22 cellular contexts compared by ENCODE assay signal in the genomic region with DNA sequence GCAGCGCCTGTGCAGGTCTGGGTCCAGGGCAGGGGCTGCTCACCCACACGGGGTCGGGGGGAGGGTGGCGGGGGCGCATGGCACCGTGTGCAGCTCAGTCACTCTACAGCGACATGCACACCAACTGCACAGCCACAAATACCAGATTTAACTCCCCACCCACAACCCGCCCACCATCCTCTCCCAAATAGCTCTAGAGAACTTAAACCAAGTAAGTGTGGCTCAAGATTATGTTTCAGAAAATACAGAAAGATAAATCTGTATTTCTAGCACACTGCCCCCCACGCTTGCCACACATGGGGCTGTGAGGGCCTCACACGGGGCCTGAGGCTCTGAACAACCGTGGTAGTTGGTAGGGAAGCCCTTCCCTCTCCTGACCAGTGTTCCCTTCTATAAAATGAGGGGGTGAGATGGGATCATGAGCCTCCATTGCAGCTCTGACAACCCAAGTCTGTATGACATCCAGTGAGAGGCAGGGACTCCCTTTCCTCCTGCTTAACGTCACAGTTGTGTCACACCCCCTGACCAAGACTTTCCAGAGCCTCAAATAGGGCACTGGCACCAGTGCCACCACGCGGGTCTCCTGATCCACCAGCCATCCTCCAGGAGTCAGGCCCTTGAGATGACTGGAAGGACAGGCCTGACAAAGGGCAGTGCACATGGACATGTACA.
"Had no signal": no experiment of that assay in that cellular context is flagged by ENCODE, and none has a peak within 500 bp of the region (broad histone marks: within the 10 kb centered on the region; RNA-seq: fewer than 3 reads in every experiment).

No MANE protein-coding gene starts in this region.

- H3K79me2 ChIP-seq: hepatocyte had no signal

- H3K36me3 Mint-ChIP-seq: natural killer cell had no signal

- H3K27ac ChIP-seq: brain microvascular endothelial cell, esophagus squamous epithelium, hepatocyte, right atrium auricular region, suprapubic skin, vagina, WERI-Rb-1 had no signal

- H3K9me3 ChIP-seq: esophagus squamous epithelium, right atrium auricular region, suprapubic skin, vagina had no signal

- H3K36me3 ChIP-seq: brain microvascular endothelial cell, esophagus squamous epithelium, right atrium auricular region, suprapubic skin, vagina, WERI-Rb-1 had no signal

- H3K27ac Mint-ChIP-seq: activated CD8-positive, alpha-beta memory T cell treated with anti-CD3 and anti-CD28 coated beads, Interleukin-2, amount 10 ng/mL, durations not matched to agents 7 days and 5 days; activated naive CD8-positive, alpha-beta T cell treated with anti-CD3 and anti-CD28 coated beads, Interleukin-2, amount 10 ng/mL, durations not matched to agents 7 days and 5 days; natural killer cell; progenitor cell of endocrine pancreas; T-helper 17 cell had no signal

- H3K4me2 ChIP-seq: hepatocyte had no signal

- H3K4me1 Mint-ChIP-seq: T-helper 17 cell had no signal

- H3K27me3 ChIP-seq: brain microvascular endothelial cell, esophagus squamous epithelium, hepatocyte, right atrium auricular region, suprapubic skin, vagina had no signal

- H3K4me3 ChIP-seq: esophagus squamous epithelium, hepatocyte, right atrium auricular region, suprapubic skin, vagina had no signal

- H3K27me3 Mint-ChIP-seq: activated CD8-positive, alpha-beta memory T cell treated with anti-CD3 and anti-CD28 coated beads, Interleukin-2, amount 10 ng/mL, durations not matched to agents 7 days and 5 days; activated naive CD8-positive, alpha-beta T cell treated with anti-CD3 and anti-CD28 coated beads, Interleukin-2, amount 10 ng/mL, durations not matched to agents 7 days and 5 days; progenitor cell of endocrine pancreas; stimulated activated naive CD8-positive, alpha-beta T cell treated with anti-CD3 and anti-CD28 coated beads, Interleukin-15, Interleukin-2, amounts not matched to agents 100 ng/mL and 50 ng/mL, for 24 hours; T-helper 17 cell had no signal

- H3K4me3 Mint-ChIP-seq: activated CD8-positive, alpha-beta memory T cell treated with anti-CD3 and anti-CD28 coated beads, Interleukin-2, amount 10 ng/mL, durations not matched to agents 7 days and 5 days; activated naive CD8-positive, alpha-beta T cell treated with anti-CD3 and anti-CD28 coated beads, Interleukin-2, amount 10 ng/mL, durations not matched to agents 7 days and 5 days; natural killer cell; stimulated activated naive CD8-positive, alpha-beta T cell treated with anti-CD3 and anti-CD28 coated beads, Interleukin-15, Interleukin-2, amounts not matched to agents 100 ng/mL and 50 ng/mL, for 24 hours; T-helper 17 cell had no signal

- H2AFZ ChIP-seq: hepatocyte had no signal

- H3K9me3 Mint-ChIP-seq: activated naive CD8-positive, alpha-beta T cell treated with anti-CD3 and anti-CD28 coated beads, Interleukin-2, amount 10 ng/mL, durations not matched to agents 7 days and 5 days; natural killer cell; stimulated activated naive CD8-positive, alpha-beta T cell treated with anti-CD3 and anti-CD28 coated beads, Interleukin-15, Interleukin-2, amounts not matched to agents 100 ng/mL and 50 ng/mL, for 24 hours had no signal

- DNase-seq: activated CD4-positive, alpha-beta T cell treated with anti-CD3 and anti-CD28 coated beads for 1 hour; activated CD4-positive, alpha-beta T cell treated with anti-CD3 and anti-CD28 coated beads, Interleukin-2, amount 50 U/mL, for 48 hours; activated CD8-positive, alpha-beta memory T cell treated with anti-CD3 and anti-CD28 coated beads, Interleukin-2, amount 10 ng/mL, durations not matched to agents 7 days and 5 days; activated naive CD4-positive, alpha-beta T cell; activated naive CD8-positive, alpha-beta T cell treated with anti-CD3 and anti-CD28 coated beads, Interleukin-2, amount 10 ng/mL, durations not matched to agents 7 days and 5 days; brain microvascular endothelial cell; cortex of kidney; effector CD8-positive, alpha-beta T cell; esophagus squamous epithelium; left cardiac atrium; mesendoderm; natural killer cell; stimulated activated CD4-positive, alpha-beta T cell treated with anti-CD3 and anti-CD28 coated beads, Interleukin-2, amount 100 ng/mL, for 24 hours; T-helper 17 cell; trophoblast cell; WERI-Rb-1 had no signal

- ATAC-seq: activated CD8-positive, alpha-beta memory T cell treated with anti-CD3 and anti-CD28 coated beads, Interleukin-2, amount 10 ng/mL, durations not matched to agents 7 days and 5 days; natural killer cell; T-helper 17 cell had no signal
